Comparison of ENCODE assay signal across 1 cellular context in genomic region chr7:157362729-157363128, GRCh38.
TF ChIP-seq lines count a peak whose summit lies in the region.

No MANE protein-coding gene starts in this region.

TF ChIP-seq in WTC11, 78 proteins besides CTCF, POLR2A, EP300 and RAD21 (continued from another document):
- no peak for TF ChIP-seq ZNF281 (CRISPR knock-in tag; IDR thresholded peaks at IDR 0.05)
- TF ChIP-seq PRRX2 (CRISPR knock-in tag; IDR thresholded peaks at IDR 0.05), result no peak
- TF ChIP-seq, protein P1, sequence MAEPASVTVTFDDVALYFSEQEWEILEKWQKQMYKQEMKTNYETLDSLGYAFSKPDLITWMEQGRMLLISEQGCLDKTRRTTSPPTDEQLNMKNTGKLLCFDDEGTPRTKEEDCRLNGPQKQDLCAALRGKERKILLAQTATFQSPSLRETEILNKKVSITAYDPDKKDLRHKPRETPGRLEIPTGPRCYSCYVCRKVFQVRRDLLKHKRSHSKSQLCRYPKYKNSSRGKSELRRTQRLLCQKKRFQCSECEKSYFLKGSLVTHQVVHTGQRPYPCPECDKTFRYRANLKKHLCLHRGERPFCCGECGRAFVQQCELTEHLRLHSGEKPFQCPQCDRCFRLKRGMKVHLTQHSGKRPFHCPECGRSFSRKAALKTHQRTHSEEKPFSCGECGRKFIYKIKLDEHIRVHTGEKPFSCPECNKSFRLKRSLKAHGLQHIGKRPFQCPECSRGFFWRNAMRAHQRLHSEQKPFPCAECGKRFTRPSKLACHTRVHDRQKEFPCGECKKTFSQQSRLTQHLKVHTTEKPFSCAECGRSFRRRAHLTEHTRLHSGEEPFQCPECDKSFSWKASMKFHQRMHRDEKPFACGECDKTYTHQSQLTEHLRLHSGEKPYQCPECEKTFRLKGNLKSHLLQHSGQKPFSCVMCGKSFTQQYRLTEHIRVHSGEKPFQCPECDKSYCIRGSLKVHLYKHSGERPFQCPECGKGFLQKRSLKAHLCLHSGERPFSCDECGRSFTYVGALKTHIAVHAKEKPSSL (CRISPR knock-in tag; conservative IDR thresholded peaks at IDR 0.05), result no peak
- no peak for TF ChIP-seq E2F1 (CRISPR knock-in tag; IDR thresholded peaks at IDR 0.05)
- TF ChIP-seq, protein P2, sequence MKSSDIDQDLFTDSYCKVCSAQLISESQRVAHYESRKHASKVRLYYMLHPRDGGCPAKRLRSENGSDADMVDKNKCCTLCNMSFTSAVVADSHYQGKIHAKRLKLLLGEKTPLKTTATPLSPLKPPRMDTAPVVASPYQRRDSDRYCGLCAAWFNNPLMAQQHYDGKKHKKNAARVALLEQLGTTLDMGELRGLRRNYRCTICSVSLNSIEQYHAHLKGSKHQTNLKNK (CRISPR knock-in tag; IDR thresholded peaks at IDR 0.05), result no peak
- TF ChIP-seq IRF2 (CRISPR knock-in tag; IDR thresholded peaks at IDR 0.05; ENCODE audit: borderline replicate concordance, low read depth), result no peak
- no peak for TF ChIP-seq ESRRA (CRISPR knock-in tag; IDR thresholded peaks at IDR 0.05; ENCODE audit: borderline replicate concordance)
- TF ChIP-seq NR2C2 (CRISPR knock-in tag; IDR thresholded peaks at IDR 0.05), result no peak
- no peak for TF ChIP-seq RORB (CRISPR knock-in tag; IDR thresholded peaks at IDR 0.05)
- TF ChIP-seq, protein P3, sequence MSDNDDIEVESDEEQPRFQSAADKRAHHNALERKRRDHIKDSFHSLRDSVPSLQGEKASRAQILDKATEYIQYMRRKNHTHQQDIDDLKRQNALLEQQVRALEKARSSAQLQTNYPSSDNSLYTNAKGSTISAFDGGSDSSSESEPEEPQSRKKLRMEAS (CRISPR knock-in tag; IDR thresholded peaks at IDR 0.05), result no peak
- no peak for TF ChIP-seq FOXP4 (CRISPR knock-in tag; IDR thresholded peaks at IDR 0.05)
- TF ChIP-seq ZNF671 (CRISPR knock-in tag; IDR thresholded peaks at IDR 0.05), result no peak
